42 cellular contexts compared by ENCODE assay signal in genomic region chr3:42786631-42787030, GRCh38. TPM values are rescaled to one million over a fixed set of nuclear protein-coding genes. Genes with fewer than 3 reads are reported as not detected.
"Had no signal": no experiment of that assay in that cellular context is flagged by ENCODE, and none has a peak within 500 bp of the region (broad histone marks: within the 10 kb centered on the region; RNA-seq: fewer than 3 reads in every experiment).

No MANE protein-coding gene starts in this region.

- H3K4me1 Mint-ChIP-seq: activated naive CD8-positive, alpha-beta T cell treated with anti-CD3 and anti-CD28 coated beads, Interleukin-2, amount 50 U/mL, for 24 hours had no signal

- H3K27ac Mint-ChIP-seq: activated CD4-positive, alpha-beta memory T cell treated with anti-CD3 and anti-CD28 coated beads, Interleukin-2, amount 10 ng/mL, durations not matched to agents 7 days and 5 days; activated CD4-positive, alpha-beta T cell treated with anti-CD3 and anti-CD28 coated beads for 36 hours; activated CD4-positive, alpha-beta T cell treated with anti-CD3 and anti-CD28 coated beads, Interleukin-2, amount 10 ng/mL, durations not matched to agents 7 days and 5 days; activated CD8-positive, alpha-beta memory T cell treated with anti-CD3 and anti-CD28 coated beads, Interleukin-2, amount 10 ng/mL, durations not matched to agents 7 days and 5 days; activated CD8-positive, alpha-beta T cell treated with anti-CD3 and anti-CD28 coated beads, Interleukin-2, amount 10 ng/mL, durations not matched to agents 7 days and 5 days; activated naive CD4-positive, alpha-beta T cell treated with anti-CD3 and anti-CD28 coated beads, Interleukin-2, amount 10 ng/mL, durations not matched to agents 7 days and 5 days; activated naive CD4-positive, alpha-beta T cell treated with anti-CD3 and anti-CD28 coated beads, Interleukin-2, amount 50 U/mL, for 24 hours; activated naive CD8-positive, alpha-beta T cell; activated naive CD8-positive, alpha-beta T cell treated with anti-CD3 and anti-CD28 coated beads, Interleukin-2, amount 10 ng/mL, durations not matched to agents 7 days and 5 days; activated naive CD8-positive, alpha-beta T cell treated with anti-CD3 and anti-CD28 coated beads, Interleukin-2, amount 50 U/mL, for 24 hours; activated T-cell treated with anti-CD3 and anti-CD28 coated beads, Interleukin-2, amount 50 U/mL, for 72 hours; activated T-helper 1 cell treated with anti-CD3 and anti-CD28 coated beads, Interleukin-12 subunit alpha, Interleukin-12 subunit beta, Interleukin-2, Interleukin-4 antibody, amounts not matched to agents 30 ng/mL and 10 ng/mL and 1 ng/mL, durations not matched to agents 14 hours and 24 hours and 36 hours; activated T-helper 2 cell treated with anti-CD3 and anti-CD28 coated beads, Interferon-gamma antibody, Interleukin-2, Interleukin-4, amounts not matched to agents 10 μg/mL and 5 μg/mL and 100 μg/mL, durations not matched to agents 14 hours and 24 hours and 36 hours; brain; T-helper 1 cell treated with Interleukin-12 subunit alpha and Interleukin-12 subunit beta and Interleukin-4 antibody, amounts not matched to agents 30 μg/mL and 1 μg/mL, for 36 hours; T-helper 2 cell treated with Interferon-gamma antibody and Interleukin-4, amounts not matched to agents 5 μg/mL and 100 μg/mL, for 36 hours had no signal

- H3K27ac ChIP-seq: ascending aorta, cardiac muscle cell, VCaP had no signal

- ATAC-seq: activated CD4-positive, alpha-beta T cell treated with anti-CD3 and anti-CD28 coated beads for 36 hours; activated CD4-positive, CD25-positive, alpha-beta regulatory T cell treated with anti-CD3 and anti-CD28 coated beads, Interleukin-2, amount 50 U/mL, for 24 hours; activated CD8-positive, alpha-beta memory T cell treated with anti-CD3 and anti-CD28 coated beads, Interleukin-2, amount 10 ng/mL, durations not matched to agents 7 days and 5 days; activated CD8-positive, alpha-beta T cell treated with anti-CD3 and anti-CD28 coated beads, Interleukin-2, amount 10 ng/mL, durations not matched to agents 7 days and 5 days; activated naive CD8-positive, alpha-beta T cell treated with anti-CD3 and anti-CD28 coated beads, Interleukin-2, amount 50 U/mL, for 24 hours; activated T-cell treated with anti-CD3 and anti-CD28 coated beads, Interleukin-2, amount 50 U/mL, for 4 hours; activated T-cell treated with anti-CD3 and anti-CD28 coated beads, Interleukin-2, amount 50 U/mL, for 72 hours had no signal

- FAIRE-seq: bronchial epithelial cell, TTC549 had no signal

- H3K9me3 Mint-ChIP-seq: activated CD4-positive, alpha-beta memory T cell treated with anti-CD3 and anti-CD28 coated beads, Interleukin-2, amount 10 ng/mL, durations not matched to agents 7 days and 5 days; activated CD4-positive, alpha-beta T cell treated with anti-CD3 and anti-CD28 coated beads, Interleukin-2, amount 10 ng/mL, durations not matched to agents 7 days and 5 days; activated naive CD4-positive, alpha-beta T cell treated with anti-CD3 and anti-CD28 coated beads, Interleukin-2, amount 10 ng/mL, durations not matched to agents 7 days and 5 days; activated naive CD4-positive, alpha-beta T cell treated with anti-CD3 and anti-CD28 coated beads, Interleukin-2, amount 50 U/mL, for 24 hours; activated naive CD8-positive, alpha-beta T cell treated with anti-CD3 and anti-CD28 coated beads, Interleukin-2, amount 10 ng/mL, durations not matched to agents 7 days and 5 days; activated naive CD8-positive, alpha-beta T cell treated with anti-CD3 and anti-CD28 coated beads, Interleukin-2, amount 50 U/mL, for 24 hours; activated T-cell treated with anti-CD3 and anti-CD28 coated beads, Interleukin-2, amount 50 U/mL, for 4 hours; activated T-cell treated with anti-CD3 and anti-CD28 coated beads, Interleukin-2, amount 50 U/mL, for 72 hours; activated T-helper 1 cell treated with anti-CD3 and anti-CD28 coated beads, Interleukin-12 subunit alpha, Interleukin-12 subunit beta, Interleukin-2, Interleukin-4 antibody, amounts not matched to agents 30 ng/mL and 10 ng/mL and 1 ng/mL, durations not matched to agents 14 hours and 24 hours and 36 hours; activated T-helper 2 cell treated with anti-CD3 and anti-CD28 coated beads, Interferon-gamma antibody, Interleukin-2, Interleukin-4, amounts not matched to agents 10 μg/mL and 5 μg/mL and 100 μg/mL, durations not matched to agents 14 hours and 24 hours and 36 hours; brain; central memory CD8-positive, alpha-beta T cell; T-helper 1 cell treated with Interleukin-12 subunit alpha and Interleukin-12 subunit beta and Interleukin-4 antibody, amounts not matched to agents 30 μg/mL and 1 μg/mL, for 36 hours; T-helper 2 cell treated with Interferon-gamma antibody and Interleukin-4, amounts not matched to agents 5 μg/mL and 100 μg/mL, for 36 hours had no signal

- H3K27me3 ChIP-seq: ascending aorta, cardiac muscle cell had no signal

- DNase-seq: activated CD4-positive, alpha-beta memory T cell treated with anti-CD3 and anti-CD28 coated beads, Interleukin-2, amount 10 ng/mL, durations not matched to agents 7 days and 5 days; activated CD4-positive, alpha-beta T cell treated with anti-CD3 and anti-CD28 coated beads for 1 hour; activated CD4-positive, alpha-beta T cell treated with anti-CD3 and anti-CD28 coated beads for 36 hours; activated CD4-positive, alpha-beta T cell treated with anti-CD3 and anti-CD28 coated beads for 48 hours; activated CD4-positive, alpha-beta T cell treated with anti-CD3 and anti-CD28 coated beads, Interleukin-2, amount 10 ng/mL, durations not matched to agents 7 days and 5 days; activated CD4-positive, alpha-beta T cell treated with anti-CD3 and anti-CD28 coated beads, Interleukin-2, amount 50 U/mL, for 48 hours; activated CD4-positive, CD25-positive, alpha-beta regulatory T cell; activated CD8-positive, alpha-beta memory T cell treated with anti-CD3 and anti-CD28 coated beads for 24 hours; activated CD8-positive, alpha-beta memory T cell treated with anti-CD3 and anti-CD28 coated beads, Interleukin-2, amount 10 ng/mL, durations not matched to agents 7 days and 5 days; activated CD8-positive, alpha-beta memory T cell treated with anti-CD3 and anti-CD28 coated beads, Interleukin-2, amount 50 U/mL, for 48 hours; activated CD8-positive, alpha-beta T cell treated with anti-CD3 and anti-CD28 coated beads, Interleukin-2, amount 10 ng/mL, durations not matched to agents 7 days and 5 days; activated effector memory CD4-positive, alpha-beta T cell treated with Interleukin-2 at 50 U/mL for 16 hours; activated gamma-delta T cell; activated naive CD4-positive, alpha-beta T cell treated with anti-CD3 and anti-CD28 coated beads, Interleukin-2, amount 10 ng/mL, durations not matched to agents 7 days and 5 days; activated naive CD4-positive, alpha-beta T cell treated with Interleukin-2 at 50 U/mL for 16 hours; activated naive CD8-positive, alpha-beta T cell treated with anti-CD3 and anti-CD28 coated beads, Interleukin-2, amount 10 ng/mL, durations not matched to agents 7 days and 5 days; activated naive CD8-positive, alpha-beta T cell treated with anti-CD3 and anti-CD28 coated beads, Interleukin-2, amount 50 U/mL, for 24 hours; activated T-cell treated with anti-CD3 and anti-CD28 coated beads, Interleukin-2, amount 50 U/mL, for 1 hour; activated T-cell treated with anti-CD3 and anti-CD28 coated beads, Interleukin-2, amount 50 U/mL, for 4 hours; activated T-cell treated with anti-CD3 and anti-CD28 coated beads, Interleukin-2, amount 50 U/mL, for 72 hours; amygdala; anterior cingulate cortex; caudate nucleus; cerebellar nuclear complex; SW 1271; T-helper 1 cell; T-helper 2 cell; T-helper 9 cell had no signal

- H3K4me3 ChIP-seq: ascending aorta, cardiac muscle cell had no signal

- H3K4me1 ChIP-seq: ascending aorta had no signal

- H3K4me3 Mint-ChIP-seq: activated CD4-positive, alpha-beta memory T cell treated with anti-CD3 and anti-CD28 coated beads, Interleukin-2, amount 10 ng/mL, durations not matched to agents 7 days and 5 days; activated CD4-positive, alpha-beta T cell treated with anti-CD3 and anti-CD28 coated beads for 36 hours; activated CD4-positive, alpha-beta T cell treated with anti-CD3 and anti-CD28 coated beads, Interleukin-2, amount 10 ng/mL, durations not matched to agents 7 days and 5 days; activated CD8-positive, alpha-beta memory T cell treated with anti-CD3 and anti-CD28 coated beads, Interleukin-2, amount 10 ng/mL, durations not matched to agents 7 days and 5 days; activated CD8-positive, alpha-beta T cell treated with anti-CD3 and anti-CD28 coated beads, Interleukin-2, amount 10 ng/mL, durations not matched to agents 7 days and 5 days; activated naive CD4-positive, alpha-beta T cell treated with anti-CD3 and anti-CD28 coated beads, Interleukin-2, amount 10 ng/mL, durations not matched to agents 7 days and 5 days; activated naive CD4-positive, alpha-beta T cell treated with anti-CD3 and anti-CD28 coated beads, Interleukin-2, amount 50 U/mL, for 24 hours; activated naive CD8-positive, alpha-beta T cell; activated naive CD8-positive, alpha-beta T cell treated with anti-CD3 and anti-CD28 coated beads, Interleukin-2, amount 10 ng/mL, durations not matched to agents 7 days and 5 days; activated naive CD8-positive, alpha-beta T cell treated with anti-CD3 and anti-CD28 coated beads, Interleukin-2, amount 50 U/mL, for 24 hours; activated T-cell treated with anti-CD3 and anti-CD28 coated beads, Interleukin-2, amount 50 U/mL, for 4 hours; activated T-cell treated with anti-CD3 and anti-CD28 coated beads, Interleukin-2, amount 50 U/mL, for 72 hours; activated T-helper 1 cell treated with anti-CD3 and anti-CD28 coated beads, Interleukin-12 subunit alpha, Interleukin-12 subunit beta, Interleukin-2, Interleukin-4 antibody, amounts not matched to agents 30 ng/mL and 10 ng/mL and 1 ng/mL, durations not matched to agents 14 hours and 24 hours and 36 hours; brain; central memory CD8-positive, alpha-beta T cell; T-helper 1 cell treated with Interleukin-12 subunit alpha and Interleukin-12 subunit beta and Interleukin-4 antibody, amounts not matched to agents 30 μg/mL and 1 μg/mL, for 36 hours; T-helper 2 cell treated with Interferon-gamma antibody and Interleukin-4, amounts not matched to agents 5 μg/mL and 100 μg/mL, for 36 hours had no signal

- H3K27me3 Mint-ChIP-seq: activated CD4-positive, alpha-beta memory T cell treated with anti-CD3 and anti-CD28 coated beads, Interleukin-2, amount 10 ng/mL, durations not matched to agents 7 days and 5 days; activated CD4-positive, alpha-beta T cell treated with anti-CD3 and anti-CD28 coated beads for 36 hours; activated CD4-positive, alpha-beta T cell treated with anti-CD3 and anti-CD28 coated beads, Interleukin-2, amount 10 ng/mL, durations not matched to agents 7 days and 5 days; activated CD8-positive, alpha-beta memory T cell treated with anti-CD3 and anti-CD28 coated beads, Interleukin-2, amount 10 ng/mL, durations not matched to agents 7 days and 5 days; activated naive CD4-positive, alpha-beta T cell treated with anti-CD3 and anti-CD28 coated beads, Interleukin-2, amount 10 ng/mL, durations not matched to agents 7 days and 5 days; activated naive CD4-positive, alpha-beta T cell treated with anti-CD3 and anti-CD28 coated beads, Interleukin-2, amount 50 U/mL, for 24 hours; activated naive CD8-positive, alpha-beta T cell; activated naive CD8-positive, alpha-beta T cell treated with anti-CD3 and anti-CD28 coated beads, Interleukin-2, amount 10 ng/mL, durations not matched to agents 7 days and 5 days; activated naive CD8-positive, alpha-beta T cell treated with anti-CD3 and anti-CD28 coated beads, Interleukin-2, amount 50 U/mL, for 24 hours; brain; central memory CD8-positive, alpha-beta T cell had no signal

- H3K9me3 ChIP-seq: ascending aorta had no signal

RNA-seq across cellular contexts. Expression of gene CCDC13, which starts 13.6 kb away (rescaled TPM):
- total RNA-seq: activated T-helper 1 cell treated with anti-CD3 and anti-CD28 coated beads, Interleukin-12 subunit alpha, Interleukin-12 subunit beta, Interleukin-2, Interleukin-4 antibody, amounts not matched to agents 30 ng/mL and 10 ng/mL and 1 ng/mL, durations not matched to agents 14 hours and 24 hours and 36 hours; activated T-helper 2 cell treated with anti-CD3 and anti-CD28 coated beads, Interferon-gamma antibody, Interleukin-2, Interleukin-4, amounts not matched to agents 10 μg/mL and 5 μg/mL and 100 μg/mL, durations not matched to agents 14 hours and 24 hours and 36 hours had no signal
